Comparison of ENCODE assay signal across 1 cellular context in the genomic region with DNA sequence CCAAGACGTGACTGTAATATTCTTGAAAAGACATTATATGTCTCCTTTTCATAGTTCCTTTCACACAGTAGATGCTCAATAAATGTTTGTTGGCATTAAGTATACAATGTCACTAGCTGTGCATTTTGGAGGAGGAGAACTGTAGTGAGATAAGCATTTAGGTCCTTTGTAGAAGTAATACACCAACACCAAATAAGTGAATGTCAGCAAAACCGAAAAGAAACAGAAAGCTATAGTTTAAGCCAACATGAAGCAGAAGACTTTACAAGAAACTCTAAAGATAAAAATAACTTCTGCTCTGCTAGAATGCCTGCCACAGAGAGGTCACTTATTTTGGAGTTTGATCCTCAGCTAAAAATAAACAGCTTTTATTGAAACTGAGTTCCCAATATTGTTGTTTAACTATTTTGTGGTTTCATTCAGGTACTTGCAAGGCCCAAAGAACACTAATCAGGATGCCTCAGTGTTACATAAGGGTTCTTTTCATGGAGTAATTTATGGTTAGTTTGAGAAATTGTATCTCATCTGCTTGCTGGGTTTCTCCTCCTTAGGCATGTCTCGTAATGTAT.
A peak's percentile ranks its signal among the peaks of the same experiment; 100 is the strongest.
TF ChIP-seq lines count a peak whose summit lies in the region.

No MANE protein-coding gene starts in this region.

TF ChIP-seq in GM12878, 131 proteins besides CTCF, POLR2A, EP300 and RAD21 (continued from another document):
- TF ChIP-seq BCL3 (IDR thresholded peaks at IDR 0.05; ENCODE audit: borderline replicate concordance, insufficient read depth, low read depth, low read length, poor library complexity, severe bottlenecking) (no peak), E2F4 (IDR thresholded peaks at IDR 0.05; ENCODE audit: low read depth, low read length) (no peak), MEF2B (IDR thresholded peaks at IDR 0.05; ENCODE audit: partially characterized antibody, poor library complexity, severe bottlenecking) (peak; percentile 13), IKZF1 (conservative IDR thresholded peaks at IDR 0.05) (no peak), BHLHE40 (IDR thresholded peaks at IDR 0.05; ENCODE audit: borderline replicate concordance in 1 of 2, low read depth in 2 of 2, low read length in 1 of 2) (no peak), EGR1 (IDR thresholded peaks at IDR 0.05; ENCODE audit: borderline replicate concordance in 1 of 2, low read depth in 2 of 2, low read length in 2 of 2) (no peak), ZBED1 (IDR thresholded peaks at IDR 0.05; ENCODE audit: borderline replicate concordance) (no peak), TCF7 (IDR thresholded peaks at IDR 0.05; ENCODE audit: borderline replicate concordance) (peak; percentile 7; the same call in 1 of the 2 replicates), SMAD5 (IDR thresholded peaks at IDR 0.05; ENCODE audit: low read depth) (no peak), MEF2A (IDR thresholded peaks at IDR 0.05; ENCODE audit: insufficient read depth, low read depth, low read length) (peak; percentile 86), POLR2AphosphoS5 (IDR thresholded peaks at IDR 0.05; ENCODE audit: low read length) (no peak)
- TF ChIP-seq, protein P1, sequence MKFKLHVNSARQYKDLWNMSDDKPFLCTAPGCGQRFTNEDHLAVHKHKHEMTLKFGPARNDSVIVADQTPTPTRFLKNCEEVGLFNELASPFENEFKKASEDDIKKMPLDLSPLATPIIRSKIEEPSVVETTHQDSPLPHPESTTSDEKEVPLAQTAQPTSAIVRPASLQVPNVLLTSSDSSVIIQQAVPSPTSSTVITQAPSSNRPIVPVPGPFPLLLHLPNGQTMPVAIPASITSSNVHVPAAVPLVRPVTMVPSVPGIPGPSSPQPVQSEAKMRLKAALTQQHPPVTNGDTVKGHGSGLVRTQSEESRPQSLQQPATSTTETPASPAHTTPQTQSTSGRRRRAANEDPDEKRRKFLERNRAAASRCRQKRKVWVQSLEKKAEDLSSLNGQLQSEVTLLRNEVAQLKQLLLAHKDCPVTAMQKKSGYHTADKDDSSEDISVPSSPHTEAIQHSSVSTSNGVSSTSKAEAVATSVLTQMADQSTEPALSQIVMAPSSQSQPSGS (IDR thresholded peaks at IDR 0.05; ENCODE audit: low read length): peak; percentile 45; the same call in 1 of the 2 replicates
